ENCODE assay signal across 1 cellular context in the genomic region with DNA sequence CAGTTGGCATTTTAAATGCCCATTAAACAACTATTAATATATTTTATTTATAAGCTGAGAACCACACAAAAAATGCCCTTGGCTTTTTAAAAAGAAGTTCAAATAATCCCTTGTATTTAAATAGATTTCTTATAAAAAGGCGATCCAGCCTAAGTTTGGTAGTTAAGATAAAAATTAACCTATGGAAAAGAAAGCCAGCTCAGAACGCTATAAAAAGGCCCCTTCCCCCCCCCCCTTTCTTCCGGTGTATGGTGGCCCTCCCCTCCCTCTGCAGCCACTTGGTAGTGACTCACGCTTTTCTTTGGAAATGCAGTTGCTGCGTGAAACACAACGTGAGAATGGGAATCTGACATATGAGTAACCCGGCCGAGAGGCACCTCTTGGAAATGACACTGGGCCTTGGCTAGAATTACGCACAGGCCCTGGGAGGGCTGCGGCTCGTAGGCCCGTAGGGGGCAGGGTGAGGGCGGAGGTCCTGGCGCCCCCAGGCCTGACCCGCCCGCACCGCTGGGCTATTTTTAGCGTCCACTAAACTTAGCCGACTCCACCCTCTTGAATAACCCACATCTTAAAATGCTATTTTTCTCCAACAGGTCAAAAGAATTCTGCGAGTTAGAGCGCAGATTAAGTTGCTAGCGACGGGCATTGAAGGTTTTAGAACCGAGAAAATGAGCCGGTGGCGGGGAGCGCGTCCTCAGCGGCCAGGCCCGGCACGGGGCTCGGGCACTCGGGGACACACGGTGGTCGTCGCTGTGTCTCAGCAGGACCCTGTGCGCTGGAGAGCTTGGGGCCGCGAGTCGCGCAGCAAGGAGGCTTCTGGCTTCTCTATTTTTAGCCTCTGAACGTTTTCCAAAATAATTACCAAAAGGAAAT.
TF ChIP-seq lines count a peak whose summit lies in the region.

No MANE protein-coding gene starts in this region.

TF ChIP-seq in HepG2, 621 proteins besides CTCF, POLR2A, EP300 and RAD21 (continued from another document and continues in another):
- 0 out of 4 replicates have a peak, but pooled peaks of 1 of the 2 experiments have one; percentile 41 for TF ChIP-seq HMGXB4 (CRISPR knock-in tag; IDR thresholded peaks at IDR 0.05; ENCODE audit: borderline replicate concordance in 1 of 2, low read depth in 1 of 2)
- TF ChIP-seq ZSCAN25 (CRISPR knock-in tag; IDR thresholded peaks at IDR 0.05) = 0 out of 2 replicates have a peak, but pooled peaks have one; percentile 22
- peak; percentile 65; the same call in 1 of the 2 replicates for TF ChIP-seq PAF1 (CRISPR knock-in tag; IDR thresholded peaks at IDR 0.05)
- no peak for TF ChIP-seq FUBP1 (CRISPR knock-in tag; IDR thresholded peaks at IDR 0.05; ENCODE audit: borderline replicate concordance)
- TF ChIP-seq ZNF343 (CRISPR knock-in tag; IDR thresholded peaks at IDR 0.05) = no peak
- TF ChIP-seq HMGA1 (CRISPR knock-in tag; conservative IDR thresholded peaks at IDR 0.05) = no peak
- TF ChIP-seq ZMYM3 (CRISPR knock-in tag; IDR thresholded peaks at IDR 0.05) = no peak; the same call in 1 of the 2 replicates
- TF ChIP-seq ZNF577 (CRISPR knock-in tag; IDR thresholded peaks at IDR 0.05; ENCODE audit: borderline replicate concordance, low read depth) = no peak
- TF ChIP-seq MLX (CRISPR knock-in tag; IDR thresholded peaks at IDR 0.05) = peak; percentile 39; the same call in 1 of the 2 replicates
- TF ChIP-seq, protein P1, sequence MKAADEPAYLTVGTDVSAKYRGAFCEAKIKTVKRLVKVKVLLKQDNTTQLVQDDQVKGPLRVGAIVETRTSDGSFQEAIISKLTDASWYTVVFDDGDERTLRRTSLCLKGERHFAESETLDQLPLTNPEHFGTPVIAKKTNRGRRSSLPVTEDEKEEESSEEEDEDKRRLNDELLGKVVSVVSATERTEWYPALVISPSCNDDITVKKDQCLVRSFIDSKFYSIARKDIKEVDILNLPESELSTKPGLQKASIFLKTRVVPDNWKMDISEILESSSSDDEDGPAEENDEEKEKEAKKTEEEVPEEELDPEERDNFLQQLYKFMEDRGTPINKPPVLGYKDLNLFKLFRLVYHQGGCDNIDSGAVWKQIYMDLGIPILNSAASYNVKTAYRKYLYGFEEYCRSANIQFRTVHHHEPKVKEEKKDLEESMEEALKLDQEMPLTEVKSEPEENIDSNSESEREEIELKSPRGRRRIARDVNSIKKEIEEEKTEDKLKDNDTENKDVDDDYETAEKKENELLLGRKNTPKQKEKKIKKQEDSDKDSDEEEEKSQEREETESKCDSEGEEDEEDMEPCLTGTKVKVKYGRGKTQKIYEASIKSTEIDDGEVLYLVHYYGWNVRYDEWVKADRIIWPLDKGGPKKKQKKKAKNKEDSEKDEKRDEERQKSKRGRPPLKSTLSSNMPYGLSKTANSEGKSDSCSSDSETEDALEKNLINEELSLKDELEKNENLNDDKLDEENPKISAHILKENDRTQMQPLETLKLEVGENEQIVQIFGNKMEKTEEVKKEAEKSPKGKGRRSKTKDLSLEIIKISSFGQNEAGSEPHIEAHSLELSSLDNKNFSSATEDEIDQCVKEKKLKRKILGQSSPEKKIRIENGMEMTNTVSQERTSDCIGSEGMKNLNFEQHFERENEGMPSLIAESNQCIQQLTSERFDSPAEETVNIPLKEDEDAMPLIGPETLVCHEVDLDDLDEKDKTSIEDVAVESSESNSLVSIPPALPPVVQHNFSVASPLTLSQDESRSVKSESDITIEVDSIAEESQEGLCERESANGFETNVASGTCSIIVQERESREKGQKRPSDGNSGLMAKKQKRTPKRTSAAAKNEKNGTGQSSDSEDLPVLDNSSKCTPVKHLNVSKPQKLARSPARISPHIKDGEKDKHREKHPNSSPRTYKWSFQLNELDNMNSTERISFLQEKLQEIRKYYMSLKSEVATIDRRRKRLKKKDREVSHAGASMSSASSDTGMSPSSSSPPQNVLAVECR (CRISPR knock-in tag; IDR thresholded peaks at IDR 0.05; ENCODE audit: borderline replicate concordance) = no peak
- no peak for TF ChIP-seq TOE1 (CRISPR knock-in tag; IDR thresholded peaks at IDR 0.05)
- TF ChIP-seq, protein P2, sequence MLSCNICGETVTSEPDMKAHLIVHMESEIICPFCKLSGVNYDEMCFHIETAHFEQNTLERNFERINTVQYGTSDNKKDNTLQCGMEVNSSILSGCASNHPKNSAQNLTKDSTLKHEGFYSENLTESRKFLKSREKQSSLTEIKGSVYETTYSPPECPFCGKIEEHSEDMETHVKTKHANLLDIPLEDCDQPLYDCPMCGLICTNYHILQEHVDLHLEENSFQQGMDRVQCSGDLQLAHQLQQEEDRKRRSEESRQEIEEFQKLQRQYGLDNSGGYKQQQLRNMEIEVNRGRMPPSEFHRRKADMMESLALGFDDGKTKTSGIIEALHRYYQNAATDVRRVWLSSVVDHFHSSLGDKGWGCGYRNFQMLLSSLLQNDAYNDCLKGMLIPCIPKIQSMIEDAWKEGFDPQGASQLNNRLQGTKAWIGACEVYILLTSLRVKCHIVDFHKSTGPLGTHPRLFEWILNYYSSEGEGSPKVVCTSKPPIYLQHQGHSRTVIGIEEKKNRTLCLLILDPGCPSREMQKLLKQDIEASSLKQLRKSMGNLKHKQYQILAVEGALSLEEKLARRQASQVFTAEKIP (CRISPR knock-in tag; IDR thresholded peaks at IDR 0.05; ENCODE audit: borderline replicate concordance) = no peak
- TF ChIP-seq PREB (CRISPR knock-in tag; IDR thresholded peaks at IDR 0.05) = no peak
- peak; percentile 5 for TF ChIP-seq ZNF766 (CRISPR knock-in tag; IDR thresholded peaks at IDR 0.05; ENCODE audit: borderline replicate concordance)
- TF ChIP-seq MAZ (IDR thresholded peaks at IDR 0.05; ENCODE audit: borderline replicate concordance, low read depth, low read length) = peak; percentile 67
- no peak; the same call in 1 of the 2 replicates for TF ChIP-seq MAZ (CRISPR knock-in tag; IDR thresholded peaks at IDR 0.05; ENCODE audit: low read depth)
- TF ChIP-seq GFI1 (CRISPR knock-in tag; IDR thresholded peaks at IDR 0.05; ENCODE audit: borderline replicate concordance) = 0 out of 2 replicates have a peak, but pooled peaks have one; percentile 37
- TF ChIP-seq FOXP4 (CRISPR knock-in tag; IDR thresholded peaks at IDR 0.05) = peak; percentile 22; the same call in 1 of the 2 replicates
- TF ChIP-seq, protein P3, sequence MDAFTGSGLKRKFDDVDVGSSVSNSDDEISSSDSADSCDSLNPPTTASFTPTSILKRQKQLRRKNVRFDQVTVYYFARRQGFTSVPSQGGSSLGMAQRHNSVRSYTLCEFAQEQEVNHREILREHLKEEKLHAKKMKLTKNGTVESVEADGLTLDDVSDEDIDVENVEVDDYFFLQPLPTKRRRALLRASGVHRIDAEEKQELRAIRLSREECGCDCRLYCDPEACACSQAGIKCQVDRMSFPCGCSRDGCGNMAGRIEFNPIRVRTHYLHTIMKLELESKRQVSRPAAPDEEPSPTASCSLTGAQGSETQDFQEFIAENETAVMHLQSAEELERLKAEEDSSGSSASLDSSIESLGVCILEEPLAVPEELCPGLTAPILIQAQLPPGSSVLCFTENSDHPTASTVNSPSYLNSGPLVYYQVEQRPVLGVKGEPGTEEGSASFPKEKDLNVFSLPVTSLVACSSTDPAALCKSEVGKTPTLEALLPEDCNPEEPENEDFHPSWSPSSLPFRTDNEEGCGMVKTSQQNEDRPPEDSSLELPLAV (CRISPR knock-in tag; conservative IDR thresholded peaks at IDR 0.05; ENCODE audit: low read depth) = no peak; the same call in 1 of the 2 replicates
- no peak for TF ChIP-seq ZNF513 (CRISPR knock-in tag; conservative IDR thresholded peaks at IDR 0.05)
- no peak for TF ChIP-seq ZFAT (CRISPR knock-in tag; conservative IDR thresholded peaks at IDR 0.05)
- no peak for TF ChIP-seq ZNF691 (CRISPR knock-in tag; IDR thresholded peaks at IDR 0.05; ENCODE audit: borderline replicate concordance, low read depth)
- TF ChIP-seq ZBTB42 (CRISPR knock-in tag; IDR thresholded peaks at IDR 0.05) = 0 out of 2 replicates have a peak, but pooled peaks have one; percentile 3
- no peak for TF ChIP-seq SP4 (CRISPR knock-in tag; IDR thresholded peaks at IDR 0.05)
- peak; percentile 65; the same call in 1 of the 2 replicates for TF ChIP-seq JUND (CRISPR knock-in tag; IDR thresholded peaks at IDR 0.05)
- no peak for TF ChIP-seq RFX3 (CRISPR knock-in tag; IDR thresholded peaks at IDR 0.05)
- no peak for TF ChIP-seq FOXP1 (IDR thresholded peaks at IDR 0.05)
- peak; percentile 42; the same call in 1 of the 2 replicates for TF ChIP-seq FOXP1 (CRISPR knock-in tag; IDR thresholded peaks at IDR 0.05)
- TF ChIP-seq SNAI1 (CRISPR knock-in tag; IDR thresholded peaks at IDR 0.05; ENCODE audit: borderline replicate concordance) = no peak
- TF ChIP-seq ZNF780A (CRISPR knock-in tag; IDR thresholded peaks at IDR 0.05) = no peak
- TF ChIP-seq CREB1 (IDR thresholded peaks at IDR 0.05) = peak; percentile 55
- no peak for TF ChIP-seq CREB1 (CRISPR knock-in tag; IDR thresholded peaks at IDR 0.05)
